Comparison of ENCODE assay signal across 9 cellular contexts in genomic region chr12:21941522-21942376, GRCh38. TPM values are rescaled to one million over a fixed set of nuclear protein-coding genes. Genes with fewer than 3 reads are reported as not detected.
A peak's percentile ranks its signal among the peaks of the same experiment; 100 is the strongest.
DNase-seq lines count a peak whose midpoint lies in the region; ATAC-seq and TF ChIP-seq lines count a peak whose summit lies in the region.
"Had no signal": no experiment of that assay in that cellular context is flagged by ENCODE, and none has a peak within 500 bp of the region (broad histone marks: within the 10 kb centered on the region; RNA-seq: fewer than 3 reads in every experiment).

No MANE protein-coding gene starts in this region.

- no peak for TF ChIP-seq POLR2A in GM18505 (IDR thresholded peaks at IDR 0.05; ENCODE audit: borderline replicate concordance, extremely low read depth, insufficient read depth, insufficient read length)
- TF ChIP-seq POLR2A in prostate gland (IDR thresholded peaks at IDR 0.05) = no peak

- H3K27ac Mint-ChIP-seq in activated naive CD4-positive, alpha-beta T cell treated with anti-CD3 and anti-CD28 coated beads, Interleukin-2, amount 50 U/mL, for 72 hours = peak overlapping the region in 1 of 2 donors; percentile 61

- H3K27me3 ChIP-seq in right atrium auricular region (no peaks in the 10 kb centered on the region), prostate gland (replicated peaks; ENCODE audit: insufficient read depth) (no peaks in the 10 kb centered on the region)

- peaks cover 16 to 22% of the 10 kb centered on the region in 2 donors for H3K36me3 Mint-ChIP-seq in activated naive CD4-positive, alpha-beta T cell treated with anti-CD3 and anti-CD28 coated beads, Interleukin-2, amount 50 U/mL, for 72 hours
- H3K36me3 Mint-ChIP-seq: IgD-negative memory B cell had no signal

- H3K27ac ChIP-seq in right atrium auricular region (peak overlapping the region; percentile 89 to 90), prostate gland (peak overlapping the region; percentile 69 to 76)

- H3K4me1 ChIP-seq in right atrium auricular region = no peaks in the 10 kb centered on the region
- H3K4me1 ChIP-seq in prostate gland (replicated peaks) = no peaks in the 10 kb centered on the region

- no peaks in the 10 kb centered on the region for H3K36me3 ChIP-seq in right atrium auricular region
- no peaks in the 10 kb centered on the region for H3K36me3 ChIP-seq in prostate gland

- peaks cover 8 to 13% of the 10 kb centered on the region in 2 donors for H3K9me3 Mint-ChIP-seq in activated naive CD4-positive, alpha-beta T cell treated with anti-CD3 and anti-CD28 coated beads, Interleukin-2, amount 50 U/mL, for 72 hours

- H3K4me3 ChIP-seq in right atrium auricular region (peak overlapping the region; percentile 50 to 61), prostate gland (peak overlapping the region; percentile 28 to 31)

- WGBS in prostate gland = 7% methylated on average over 51 of the region's 51 CpGs

- H3K9me3 ChIP-seq in right atrium auricular region (peaks cover 0 to 9% of the 10 kb centered on the region in 2 donors), prostate gland (no peaks in the 10 kb centered on the region)

- peak; percentile 11 for ATAC-seq in GM18505 (IDR thresholded peaks at IDR 0.05; ENCODE audit: unreplicated experiment)
- ATAC-seq in activated naive CD4-positive, alpha-beta T cell treated with anti-CD3 and anti-CD28 coated beads, Interleukin-2, amount 50 U/mL, for 72 hours = peak in 1 of 2 donors; percentile 11
- no peak for ATAC-seq in GM19467 (IDR thresholded peaks at IDR 0.05; ENCODE audit: unreplicated experiment)

- peak; percentile 49 to 70 for TF ChIP-seq CTCF in right atrium auricular region (IDR thresholded peaks at IDR 0.05)
- peak in 1 of 4 experiments; percentile 28 for TF ChIP-seq CTCF in prostate gland (IDR thresholded peaks at IDR 0.05)

- intact Hi-C loops in prostate gland (cut with DNase I) = loop anchor here (2.0 to 5.0 kb wide), 3 partner anchors 49 to 167 kb away; partner anchors contain the start of gene KCNJ8

- peak; percentile 3 to 47 for DNase-seq in activated naive CD4-positive, alpha-beta T cell treated with anti-CD3 and anti-CD28 coated beads, Interleukin-2, amount 50 U/mL, for 72 hours (ENCODE audit: low spot score in 2 of 2)
- DNase-seq in right atrium auricular region (ENCODE audit: low spot score) (peak; percentile 72), prostate gland (ENCODE audit: low spot score) (no peak), DMS79 treated with DMSO at 0.1 percent for 48 hours (lab: John Stamatoyannopoulos, UW) (no peak), NCI-H146 treated with DMSO at 0.1 percent for 48 hours (lab: John Stamatoyannopoulos, UW; ENCODE audit: unreplicated experiment) (no peak), SW480 (ENCODE audit: low spot score) (no peak)

RNA-seq across cellular contexts. Expression of gene ABCC9, which starts 0.5 kb away (rescaled TPM):
- not detected for total RNA-seq in activated naive CD4-positive, alpha-beta T cell treated with anti-CD3 and anti-CD28 coated beads, Interleukin-2, amount 50 U/mL, for 72 hours
- 10 to 100 TPM; 25.0 to 52.8 TPM for total RNA-seq in right atrium auricular region
- total RNA-seq in prostate gland = 10 to 100 TPM in 1 of 2 donors, 1 to 10 TPM in 1; 6.1 to 10.5 TPM

Comparison
In these comparisons a context has a peak if more than half of its experiments do, and no peak if none do; other contexts are left out.
1. DNase-seq: peak in activated naive CD4-positive, alpha-beta T cell treated with anti-CD3 and anti-CD28 coated beads, Interleukin-2, amount 50 U/mL, for 72 hours (2 of 2) and right atrium auricular region (single experiment); none in prostate gland (single experiment), DMS79 treated with DMSO at 0.1 percent for 48 hours (single experiment), NCI-H146 treated with DMSO at 0.1 percent for 48 hours (single experiment) and SW480 (single experiment).
2. RNA of gene ABCC9, which starts 0.5 kb away (total RNA-seq): 25.0 to 52.8 TPM in right atrium auricular region and 6.1 to 10.5 TPM in prostate gland; not detected in activated naive CD4-positive, alpha-beta T cell treated with anti-CD3 and anti-CD28 coated beads, Interleukin-2, amount 50 U/mL, for 72 hours; every median in the first group is over 4 times any median in the second.